ENCODE assay signal across 11 cellular contexts in the genomic region with DNA sequence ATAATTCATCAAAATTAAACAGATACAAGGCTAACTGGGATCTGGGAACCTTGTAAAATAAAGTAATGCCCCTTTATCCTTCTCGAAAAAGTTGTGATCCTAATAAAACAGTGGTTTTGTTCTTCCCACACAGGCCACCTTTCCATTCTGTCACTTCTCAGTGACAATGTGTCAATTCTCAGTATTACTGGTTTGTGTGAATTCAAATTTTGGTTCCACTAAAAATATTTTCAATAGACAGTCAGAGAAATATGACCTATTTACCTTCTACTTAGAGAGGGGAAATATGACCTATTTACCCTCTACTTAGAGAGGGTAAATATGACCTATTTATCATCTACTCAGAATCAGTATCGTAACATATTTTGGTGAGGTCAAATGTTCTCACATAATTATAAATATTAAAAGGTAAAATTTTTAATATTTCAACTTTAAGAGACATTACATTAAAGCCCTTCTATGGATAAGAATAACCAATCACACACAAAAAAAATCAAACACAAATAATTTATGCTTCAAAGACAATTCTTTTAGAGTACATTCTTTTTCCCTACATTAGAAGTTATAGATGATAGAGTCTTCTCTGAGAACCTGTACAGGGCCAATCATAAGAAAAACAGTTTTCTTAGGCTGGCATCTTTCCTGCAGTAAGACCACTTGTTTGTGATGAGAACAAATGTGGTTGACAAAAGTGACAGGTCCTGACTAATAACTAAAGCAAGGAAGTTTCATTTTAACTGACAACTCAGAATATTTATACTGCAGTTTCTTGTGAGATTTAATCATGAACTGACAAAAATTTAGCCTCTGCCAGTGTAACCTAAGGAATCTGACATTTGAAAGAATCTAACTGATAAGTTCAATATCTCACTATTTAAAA.
DNase-seq lines count a peak whose midpoint lies in the region; ATAC-seq and TF ChIP-seq lines count a peak whose summit lies in the region.
"Had no signal": no experiment of that assay in that cellular context is flagged by ENCODE, and none has a peak within 500 bp of the region (broad histone marks: within the 10 kb centered on the region; RNA-seq: fewer than 3 reads in every experiment).

No MANE protein-coding gene starts in this region.

- no peaks in the 10 kb centered on the region for H3K4me1 Mint-ChIP-seq in CD4-positive, alpha-beta T cell (ENCODE audit: low read depth)

- peaks cover 53% of the 10 kb centered on the region for H3K4me1 ChIP-seq in KMS-11 (ENCODE audit: low read depth, poor library complexity, severe bottlenecking)

- no peaks in the 10 kb centered on the region for H3K36me3 Mint-ChIP-seq in CD4-positive, alpha-beta T cell (ENCODE audit: low read depth)

- intact Hi-C loops in CD4-positive, alpha-beta T cell (cut with DNase I, micrococcal nuclease): no loop called here

- H4K20me1 ChIP-seq in KMS-11 (ENCODE audit: insufficient read depth): no peaks in the 10 kb centered on the region

- peak overlapping the region; percentile 62 for H2AFZ ChIP-seq in KMS-11 (ENCODE audit: low read depth)

- H3K27ac Mint-ChIP-seq in CD4-positive, alpha-beta T cell: no peak overlapping the region
- H3K27ac Mint-ChIP-seq: T-helper 1 cell treated with Interleukin-12 subunit alpha and Interleukin-12 subunit beta and Interleukin-4 antibody, amounts not matched to agents 30 μg/mL and 1 μg/mL, for 36 hours had no signal

- H3K4me3 ChIP-seq in GM12864 (ENCODE audit: low read depth, low read length) (no peak overlapping the region), KMS-11 (IDR thresholded peaks at IDR 0.05; ENCODE audit: insufficient read depth, low read depth, low read length) (peak overlapping the region; percentile 68)

- peak overlapping the region; percentile 95 for H3K4me2 ChIP-seq in KMS-11

- ATAC-seq in GM19372 (IDR thresholded peaks at IDR 0.05; ENCODE audit: low read depth, unreplicated experiment) (peak; percentile 66), HG02884 (IDR thresholded peaks at IDR 0.05; ENCODE audit: unreplicated experiment) (peak; percentile 90)
- no peak for ATAC-seq in CD4-positive, alpha-beta T cell (ENCODE audit: poor library complexity)

- H3K27ac ChIP-seq in KMS-11: peak overlapping the region; percentile 83
- H3K27ac ChIP-seq in CD4-positive, alpha-beta T cell (ENCODE audit: low read depth, low read length): no peak overlapping the region

- no peaks in the 10 kb centered on the region for H3K27me3 Mint-ChIP-seq in CD4-positive, alpha-beta T cell

- POLR2A ChIA-PET in CD4-positive, alpha-beta T cell (lab: Charles Lee): no interaction called here

- no peak overlapping the region for H3K4me3 Mint-ChIP-seq in CD4-positive, alpha-beta T cell
- H3K4me3 Mint-ChIP-seq: T-helper 1 cell treated with Interleukin-12 subunit alpha and Interleukin-12 subunit beta and Interleukin-4 antibody, amounts not matched to agents 30 μg/mL and 1 μg/mL, for 36 hours had no signal

- H3K27me3 ChIP-seq in KMS-11 (ENCODE audit: insufficient read depth, low read depth): no peaks in the 10 kb centered on the region
- no peaks in the 10 kb centered on the region for H3K27me3 ChIP-seq in CD4-positive, alpha-beta T cell (ENCODE audit: control insufficient read depth, insufficient read depth, low read length)

- no peaks in the 10 kb centered on the region for H3K9me3 ChIP-seq in CD4-positive, alpha-beta T cell (ENCODE audit: control insufficient read depth, low read length)

- H3K79me2 ChIP-seq in KMS-11 (ENCODE audit: insufficient read depth, low read depth): no peaks in the 10 kb centered on the region

- TF ChIP-seq CTCF in GM12864 (IDR thresholded peaks at IDR 0.05; ENCODE audit: low read depth, low read length, missing control alignments): no peak
- TF ChIP-seq CTCF in KMS-11 (conservative IDR thresholded peaks at IDR 0.05; ENCODE audit: low read depth, low read length): no peak
- TF ChIP-seq CTCF in CD4-positive, alpha-beta T cell (IDR thresholded peaks at IDR 0.05): no peak

- CTCF ChIA-PET in CD4-positive, alpha-beta T cell (lab: Charles Lee): no interaction called here

- H3K36me3 ChIP-seq in KMS-11 (ENCODE audit: insufficient read depth): no peaks in the 10 kb centered on the region

- peak; percentile 31 for DNase-seq in GM12864 (ENCODE audit: low read depth)
- DNase-seq in CD4-positive, alpha-beta T cell: no peak
- DNase-seq in LoVo (ENCODE audit: low spot score): no peak
- no peak for DNase-seq in stimulated activated CD4-positive, alpha-beta T cell treated with anti-CD3 and anti-CD28 coated beads, Interleukin-1b, Interleukin-23, amount 100 ng/mL, for 48 hours
- DNase-seq in kidney tubule cell (ENCODE audit: low spot score): no peak
- DNase-seq: activated CD8-positive, alpha-beta memory T cell treated with anti-CD3 and anti-CD28 coated beads, Interleukin-2, amount 50 U/mL, for 4 hours; NCI-H524 treated with DMSO at 0.1 percent for 48 hours had no signal

- H3K9ac ChIP-seq in KMS-11: peak overlapping the region; percentile 49; the same call in 1 of the 2 replicates

- H3K9me3 Mint-ChIP-seq in CD4-positive, alpha-beta T cell: no peaks in the 10 kb centered on the region
- H3K9me3 Mint-ChIP-seq: T-helper 1 cell treated with Interleukin-12 subunit alpha and Interleukin-12 subunit beta and Interleukin-4 antibody, amounts not matched to agents 30 μg/mL and 1 μg/mL, for 36 hours had no signal
